ENCODE assay signal across 9 cellular contexts in the genomic region with DNA sequence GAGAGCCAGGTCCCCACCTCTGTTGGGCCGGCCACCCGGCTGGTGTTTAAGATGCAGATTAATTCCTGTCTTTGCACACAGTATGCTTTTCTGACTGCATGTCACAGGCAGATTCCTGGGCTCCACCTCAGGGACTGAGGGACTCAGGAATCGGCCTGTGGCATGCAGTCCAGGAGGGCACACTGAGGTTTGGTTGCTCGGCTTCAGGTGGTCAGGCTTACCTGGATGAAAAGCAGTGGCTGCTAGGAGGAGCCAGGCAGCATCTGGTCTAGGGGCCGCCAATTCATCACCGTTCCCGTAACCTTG. TPM values are rescaled to one million over a fixed set of nuclear protein-coding genes. Genes with fewer than 3 reads are reported as not detected.
A peak's percentile ranks its signal among the peaks of the same experiment; 100 is the strongest.
DNase-seq lines count a peak whose midpoint lies in the region; ATAC-seq, FAIRE-seq and TF ChIP-seq lines count a peak whose summit lies in the region.
"Had no signal": no experiment of that assay in that cellular context is flagged by ENCODE, and none has a peak within 500 bp of the region (broad histone marks: within the 10 kb centered on the region; RNA-seq: fewer than 3 reads in every experiment).

No MANE protein-coding gene starts in this region.

- H2BK15ac ChIP-seq in mesendoderm (replicated peaks; ENCODE audit: low read depth): no peak overlapping the region

- no peak for TF ChIP-seq EP300 in K562 (IDR thresholded peaks at IDR 0.05; ENCODE audit: low read length)

- peaks cover 22% of the 10 kb centered on the region for H3K79me1 ChIP-seq in mesendoderm (ENCODE audit: low read length)

- no peak for TF ChIP-seq RAD21 in K562 (CRISPR knock-in tag; conservative IDR thresholded peaks at IDR 0.05 in 1 of 2, IDR thresholded peaks at IDR 0.05 in 1 of 2)

- WGBS in K562 (ENCODE audit: insufficient coverage, low coverage, missing lambda C conversion rate): 49% methylated on average over 7 of the region's 7 CpGs
- WGBS in mesendoderm (ENCODE audit: extremely low coverage, insufficient coverage, low lambda C conversion rate): no CpG with 5 or more reads among the region's 7 CpGs

- FAIRE-seq in K562 (lab: Jason Lieb, UNC): peak; percentile 32

- no peak overlapping the region for H2BK120ac ChIP-seq in mesendoderm (ENCODE audit: low read depth, low read length)

- H2AK5ac ChIP-seq in mesendoderm (ENCODE audit: low read length): no peak overlapping the region

- peak overlapping the region; percentile 97 for H3K4me3 Mint-ChIP-seq in stimulated activated naive CD8-positive, alpha-beta T cell treated with anti-CD3 and anti-CD28 coated beads, Interleukin-15, Interleukin-2, amounts not matched to agents 100 ng/mL and 50 ng/mL, for 24 hours

- H4K8ac ChIP-seq in mesendoderm (ENCODE audit: low read depth, low read length): no peak overlapping the region

- CTCF ChIA-PET in K562 (lab: Yijun Ruan, JAX; ENCODE audit: low intra/inter-chr PET ratio): no interaction called here

- H3K79me2 ChIP-seq in K562 (ENCODE audit: control insufficient read depth, insufficient read depth, low read length): peaks cover 54% of the 10 kb centered on the region
- H3K79me2 ChIP-seq in mesendoderm (ENCODE audit: control insufficient read depth, insufficient read depth, low read length): peaks cover 38% of the 10 kb centered on the region

- TF ChIP-seq POLR2A in K562 (conservative IDR thresholded peaks at IDR 0.05) (no peak), vagina (IDR thresholded peaks at IDR 0.05) (no peak)

- H3K4ac ChIP-seq in mesendoderm (ENCODE audit: low read depth, low read length): no peak overlapping the region

- H3K4me1 ChIP-seq in K562 (replicated peaks in 1 of 2; ENCODE audit: control insufficient read depth in 2 of 2, insufficient read depth in 2 of 2, low read length in 2 of 2): peaks cover 6 to 63% of the 10 kb centered on the region in 2 experiments; a peak in 4 of 5 replicates
- H3K4me1 ChIP-seq in mesendoderm (ENCODE audit: control insufficient read depth, low read depth, low read length): peaks cover 2% of the 10 kb centered on the region
- H3K4me1 ChIP-seq in vagina: peaks cover 48% of the 10 kb centered on the region

- no peak overlapping the region for H2BK5ac ChIP-seq in mesendoderm (ENCODE audit: low read length)

- peaks cover 33% of the 10 kb centered on the region for H3K4me1 Mint-ChIP-seq in stimulated activated naive CD8-positive, alpha-beta T cell treated with anti-CD3 and anti-CD28 coated beads, Interleukin-15, Interleukin-2, amounts not matched to agents 100 ng/mL and 50 ng/mL, for 24 hours (ENCODE audit: low read depth)

- H4K5ac ChIP-seq in mesendoderm (ENCODE audit: low read length): no peak overlapping the region

- intact Hi-C loops in K562 (cut with micrococcal nuclease) (no loop called here), vagina (cut with DNase I) (no loop called here)

- H3K27ac ChIP-seq in K562 (ENCODE audit: extremely low read depth, low read depth, low read length): peak overlapping the region; percentile 71; the same call in 2 of the 3 replicates
- no peak overlapping the region for H3K27ac ChIP-seq in mesendoderm (ENCODE audit: low read depth, low read length)
- H3K27ac ChIP-seq in vagina: peak overlapping the region; percentile 51

- H3K27me3 ChIP-seq in K562 (ENCODE audit: control insufficient read depth in 2 of 2, insufficient read depth in 2 of 2, low read length in 2 of 2): no peaks in the 10 kb centered on the region; a peak in 1 of 5 replicates
- no peaks in the 10 kb centered on the region for H3K27me3 ChIP-seq in mesendoderm (ENCODE audit: insufficient read depth, low read length, poor library complexity)
- H3K27me3 ChIP-seq in vagina: no peaks in the 10 kb centered on the region

- H3K27ac Mint-ChIP-seq in stimulated activated naive CD8-positive, alpha-beta T cell treated with anti-CD3 and anti-CD28 coated beads, Interleukin-15, Interleukin-2, amounts not matched to agents 100 ng/mL and 50 ng/mL, for 24 hours: peak overlapping the region; percentile 90

- peak overlapping the region; percentile 87 for H3K4me2 ChIP-seq in K562 (ENCODE audit: insufficient read depth, low read length)
- H3K4me2 ChIP-seq in mesendoderm (ENCODE audit: low read length): peak overlapping the region; percentile 95

- peaks cover 39% of the 10 kb centered on the region for H3K36me3 Mint-ChIP-seq in stimulated activated naive CD8-positive, alpha-beta T cell treated with anti-CD3 and anti-CD28 coated beads, Interleukin-15, Interleukin-2, amounts not matched to agents 100 ng/mL and 50 ng/mL, for 24 hours (ENCODE audit: low read depth)

- peak overlapping the region; percentile 99 for H3K56ac ChIP-seq in mesendoderm (ENCODE audit: low read length)

- H3K23ac ChIP-seq in mesendoderm (ENCODE audit: low read length): no peak overlapping the region

- H3K36me3 ChIP-seq in K562 (ENCODE audit: control insufficient read depth, insufficient read depth, low read length) (peaks cover 50% of the 10 kb centered on the region), mesendoderm (ENCODE audit: control insufficient read depth, insufficient read depth, low read length) (peaks cover 4% of the 10 kb centered on the region), vagina (peaks cover 0 to 13% of the 10 kb centered on the region in 2 donors)

- no peak overlapping the region for H3K18ac ChIP-seq in mesendoderm (ENCODE audit: low read length)

- H3K9ac ChIP-seq in K562 (ENCODE audit: insufficient read depth in 1 of 2, low read depth in 2 of 2, low read length in 2 of 2) (peak overlapping the region; percentile 77 to 100), mesendoderm (ENCODE audit: low read length) (peak overlapping the region; percentile 99)

- H4K20me1 ChIP-seq in K562 (replicated peaks; ENCODE audit: control insufficient read depth, insufficient read depth, low read length): peaks cover 22% of the 10 kb centered on the region; the same call in 1 of the 2 replicates

- ATAC-seq in stimulated activated naive CD8-positive, alpha-beta T cell treated with anti-CD3 and anti-CD28 coated beads, Interleukin-15, Interleukin-2, amounts not matched to agents 100 U/mL and 50 U/mL, for 24 hours: no peak
- ATAC-seq in K562 (peak; percentile 14; the same call in 2 of the 3 replicates), GM21367 (IDR thresholded peaks at IDR 0.05; ENCODE audit: unreplicated experiment) (no peak)

- H3K27me3 Mint-ChIP-seq in stimulated activated naive CD8-positive, alpha-beta T cell treated with anti-CD3 and anti-CD28 coated beads, Interleukin-15, Interleukin-2, amounts not matched to agents 100 ng/mL and 50 ng/mL, for 24 hours: no peaks in the 10 kb centered on the region

- no peak for DNase-seq in stimulated activated naive CD8-positive, alpha-beta T cell treated with anti-CD3 and anti-CD28 coated beads, Interleukin-15, Interleukin-2, amounts not matched to agents 100 U/mL and 50 U/mL, for 24 hours
- DNase-seq in K562 (ENCODE audit: extremely low read depth in 1 of 4, low spot score in 3 of 4) (peak in 1 of 4 experiments; percentile 28), mesendoderm (no peak), vagina (ENCODE audit: extremely low spot score in 2 of 2) (no peak), NCI-H226 (no peak), superior temporal gyrus (ENCODE audit: extremely low spot score) (no peak)

- H3K4me3 ChIP-seq in K562 (peak overlapping the region; percentile 84), mesendoderm (ENCODE audit: low read length) (peak overlapping the region; percentile 93), vagina (peak overlapping the region; percentile 93 to 97)

- no peak for TF ChIP-seq CTCF in K562 (IDR thresholded peaks at IDR 0.05 in 2 of 3, conservative IDR thresholded peaks at IDR 0.05 in 1 of 3; ENCODE audit: insufficient read depth in 2 of 3, low read depth in 1 of 3, low read length in 3 of 3)
- no peak for TF ChIP-seq CTCF in vagina (IDR thresholded peaks at IDR 0.05)

- no TSS peak for BruUV-seq in K562 (replicated peaks; lab: Mats Ljungman, UMichigan)

- POLR2A ChIA-PET in K562 (lab: Yijun Ruan, JAX): no interaction called here

- no peaks in the 10 kb centered on the region for H3K9me1 ChIP-seq in K562 (ENCODE audit: control insufficient read depth, insufficient read depth, low read length)

- H3K9me3 ChIP-seq in K562 (replicated peaks; ENCODE audit: control insufficient read depth, insufficient read depth, low read depth, low read length) (no peaks in the 10 kb centered on the region), vagina (no peaks in the 10 kb centered on the region)

- H3K9me3 Mint-ChIP-seq in stimulated activated naive CD8-positive, alpha-beta T cell treated with anti-CD3 and anti-CD28 coated beads, Interleukin-15, Interleukin-2, amounts not matched to agents 100 ng/mL and 50 ng/mL, for 24 hours: no peaks in the 10 kb centered on the region

- in situ Hi-C loops in K562 (cut with MboI): no loop called here

- no peak overlapping the region for H2AFZ ChIP-seq in K562 (ENCODE audit: low read depth, low read length)

RNA-seq across cellular contexts. Expression of a gene that starts 1.1 kb away (rescaled TPM):
- total RNA-seq in K562 (2011; cell fraction: chromatin; rRNA removed; ENCODE audit: low replicate concordance): 30.3 and 49.8 TPM in 2 replicates
- 28.3 and 32.7 TPM in 2 replicates for total RNA-seq in K562 (2011; cell fraction: nucleolus; rRNA removed)
- total RNA-seq in K562 (2011; cell fraction: nucleoplasm; rRNA removed): 25.4 and 26.2 TPM in 2 replicates
- total RNA-seq in K562 (2014; rRNA removed) (34.6 and 50.0 TPM in 2 replicates), K562 (2014; rRNA removed; fragmentation: Illumina TruSeq; extraction: Trizol) (33.4 and 37.0 TPM in 2 replicates), K562 (2015; rRNA removed; fragmentation: Illumina TruSeq; extraction: Trizol) (43.5 and 43.7 TPM in 2 replicates), K562 (2021) (55.8 and 56.8 TPM in 2 replicates), vagina (16.7 TPM)
- polyA plus RNA-seq in K562 (2011; rRNA removed) (33.8 and 38.6 TPM in 2 replicates), K562 (2014; fragmentation: Illumina TruSeq; extraction: Trizol) (56.3 and 59.8 TPM in 2 replicates), K562 (2014; fragmentation: Nextera tagmentation; extraction: Ambion mirVana) (1 to 10 TPM; 3.0 TPM), K562 (2014; rRNA removed) (42.1 and 49.3 TPM in 2 replicates)
- 39.4 and 44.2 TPM in 2 replicates for polyA plus RNA-seq in K562 (2011; cell fraction: cytosol; rRNA removed)
- polyA plus RNA-seq in K562 (2011; cell fraction: nucleus; rRNA removed): 63.7 and 79.3 TPM in 2 replicates
- 34.4 and 45.7 TPM in 2 replicates for polyA plus RNA-seq in K562 (2012)
- polyA minus RNA-seq in K562 (2011; rRNA and poly(A)+ RNA removed): 18.7 and 22.5 TPM in 2 replicates
- polyA minus RNA-seq in K562 (2011; cell fraction: cytosol; rRNA and poly(A)+ RNA removed): 25.8 and 27.6 TPM in 2 replicates
- polyA minus RNA-seq in K562 (2011; cell fraction: nucleus; rRNA and poly(A)+ RNA removed): 16.7 and 22.0 TPM in 2 replicates
- polyA plus RNA-seq in mesendoderm (2013, experiment 1 of 2): 50.8 TPM
- polyA plus RNA-seq in mesendoderm (2013, experiment 2 of 2): 52.5 TPM

RNA-seq across cellular contexts. Expression of a gene that starts 27.4 kb away (rescaled TPM):
- total RNA-seq in K562 (2011; cell fraction: chromatin; rRNA removed; ENCODE audit: low replicate concordance): not detected in 2 replicates
- under 0.01 TPM in 2 replicates for total RNA-seq in K562 (2011; cell fraction: nucleolus; rRNA removed)
- under 0.01 TPM in 1 of 2 replicates, not detected in the other for total RNA-seq in K562 (2011; cell fraction: nucleoplasm; rRNA removed)
- not detected in 2 replicates for total RNA-seq in K562 (2014; rRNA removed)
- total RNA-seq in K562 (2014; rRNA removed; fragmentation: Illumina TruSeq; extraction: Trizol): 3,061 and 4,723 TPM in 2 replicates
- total RNA-seq in K562 (2015; rRNA removed; fragmentation: Illumina TruSeq; extraction: Trizol): 352 and 491 TPM in 2 replicates
- total RNA-seq in K562 (2021): 143 and 200 TPM in 2 replicates
- polyA plus RNA-seq in K562 (2011; rRNA removed): not detected in 2 replicates
- polyA plus RNA-seq in K562 (2011; cell fraction: cytosol; rRNA removed): not detected in 2 replicates
- not detected in 2 replicates for polyA plus RNA-seq in K562 (2011; cell fraction: nucleus; rRNA removed)
- not detected in 2 replicates for polyA plus RNA-seq in K562 (2012)
- polyA plus RNA-seq in K562 (2014; fragmentation: Illumina TruSeq; extraction: Trizol): not detected in 2 replicates
- polyA plus RNA-seq in K562 (2014; fragmentation: Nextera tagmentation; extraction: Ambion mirVana): not detected
- not detected in 2 replicates for polyA plus RNA-seq in K562 (2014; rRNA removed)
- polyA minus RNA-seq in K562 (2011; rRNA and poly(A)+ RNA removed): 1,988 and 3,166 TPM in 2 replicates
- polyA minus RNA-seq in K562 (2011; cell fraction: cytosol; rRNA and poly(A)+ RNA removed): 917 and 3,812 TPM in 2 replicates
- under 0.01 TPM in 2 replicates for polyA minus RNA-seq in K562 (2011; cell fraction: nucleus; rRNA and poly(A)+ RNA removed)
- polyA plus RNA-seq in mesendoderm (2013, experiment 1 of 2): not detected
- not detected for polyA plus RNA-seq in mesendoderm (2013, experiment 2 of 2)
- total RNA-seq in vagina: not detected
- total RNA-seq: RPMI7951 had no signal
